8 cellular contexts compared by ENCODE assay signal in genomic region chr4:52713456-52713937, GRCh38. TPM values are rescaled to one million over a fixed set of nuclear protein-coding genes. Genes with fewer than 3 reads are reported as not detected.
DNase-seq lines count a peak whose midpoint lies in the region; ATAC-seq, FAIRE-seq and TF ChIP-seq lines count a peak whose summit lies in the region.

No MANE protein-coding gene starts in this region.

- DNase-seq in H7 (no peak), T-cell (no peak), fibroblast of villous mesenchyme (ENCODE audit: low read depth) (peak; percentile 19), glomerular visceral epithelial cell (ENCODE audit: extremely low spot score) (no peak), HTR-8/SVneo (ENCODE audit: insufficient read length, low spot score) (no peak), activated gamma-delta T cell treated with Interleukin-2 at 50 U/mL for 16 hours (no peak), OCI-M2 (lab: John Stamatoyannopoulos, UW; ENCODE audit: unreplicated experiment) (no peak)

- no peak for TF ChIP-seq CTCF in fibroblast of villous mesenchyme (IDR thresholded peaks at IDR 0.05; ENCODE audit: insufficient read depth, low read depth, low read length)

- no peaks in the 10 kb centered on the region for H3K9me3 ChIP-seq in skeletal muscle tissue (ENCODE audit: control insufficient read depth in 3 of 3, low read length in 3 of 3)

- peaks cover 21% of the 10 kb centered on the region for H3K36me3 Mint-ChIP-seq in T-cell

- POLR2A ChIA-PET in T-cell (lab: Charles Lee) = interaction anchor here (0.6 to 2.2 kb wide), 3 partner anchors 9 to 16 kb away, joined by 3 to 36 read pairs (median 14); no protein-coding TSS in a partner anchor

- no peak for FAIRE-seq in HTR-8/SVneo (lab: Jason Lieb, UNC)

- H3K27ac ChIP-seq in skeletal muscle tissue (ENCODE audit: low read depth, low read length) = no peak overlapping the region

- H3K36me3 ChIP-seq in H7 (replicated peaks; ENCODE audit: control insufficient read depth, insufficient read depth, low read length) (peaks cover 26% of the 10 kb centered on the region), skeletal muscle tissue (ENCODE audit: control insufficient read depth in 3 of 3, insufficient read depth in 3 of 3, low read length in 3 of 3) (peaks cover 3 to 8% (median 7%) of the 10 kb centered on the region in 3 donors)

- H3K27ac Mint-ChIP-seq in T-cell = peak overlapping the region; percentile 61 to 91

- ATAC-seq in T-cell (replicated peaks in 1 of 4) = no peak

- peak overlapping the region in 2 of 3 donors; percentile 51 to 83 for H3K9ac ChIP-seq in skeletal muscle tissue (ENCODE audit: low read depth in 1 of 3, low read length in 3 of 3)

- peak overlapping the region; percentile 89 for H3K4me3 ChIP-seq in H7 (ENCODE audit: insufficient read depth, low read depth, low read length)
- peak overlapping the region; percentile 78 for H3K4me3 ChIP-seq in fibroblast of villous mesenchyme (ENCODE audit: low read depth, low read length)
- peak overlapping the region; percentile 36 to 88 (median 83) for H3K4me3 ChIP-seq in skeletal muscle tissue (ENCODE audit: low read length in 3 of 3)

- no peaks in the 10 kb centered on the region for H3K9me3 Mint-ChIP-seq in T-cell

- H3K27me3 ChIP-seq in H7 (ENCODE audit: control insufficient read depth, insufficient read depth, low read length) = no peaks in the 10 kb centered on the region
- H3K27me3 ChIP-seq in skeletal muscle tissue (ENCODE audit: control insufficient read depth in 3 of 3, insufficient read depth in 3 of 3, low read length in 3 of 3) = no peaks in the 10 kb centered on the region

- no peaks in the 10 kb centered on the region for H3K27me3 Mint-ChIP-seq in T-cell

- peaks cover 13 to 17% (median 17%) of the 10 kb centered on the region in 3 donors for H3K4me1 ChIP-seq in skeletal muscle tissue (ENCODE audit: control insufficient read depth in 3 of 3, insufficient read depth in 3 of 3, low read length in 3 of 3)

- CTCF ChIA-PET in T-cell (lab: Charles Lee) = interaction anchor here (0.5 to 2.5 kb wide), 5 partner anchors 9 to 269 kb away, joined by 3 to 23 read pairs (median 4); no protein-coding TSS in a partner anchor

- H3K4me1 Mint-ChIP-seq in T-cell = peaks cover 36 to 55% (median 53%) of the 10 kb centered on the region in 3 donors

- peak overlapping the region; percentile 86 to 91 (median 90) for H3K4me3 Mint-ChIP-seq in T-cell

RNA-seq across cellular contexts. Expression of gene ERVMER34-1, which starts 37.7 kb away (rescaled TPM):
- total RNA-seq in H7 (2014; rRNA removed; shearing (Covaris generic)) = 3.4 and 5.1 TPM in 2 replicates
- total RNA-seq in T-cell (not detected), fibroblast of villous mesenchyme (under 0.01 and 0.32 TPM in 2 replicates), skeletal muscle tissue (0.52 TPM)

RNA-seq across cellular contexts. Expression of gene USP46, which starts 54.4 kb away (rescaled TPM):
- total RNA-seq in H7 (2014; rRNA removed; shearing (Covaris generic)) = 21.3 and 29.8 TPM in 2 replicates
- total RNA-seq in T-cell (10 to 100 TPM in 4 of 5 donors, 1 to 10 TPM in 1; 8.0 to 16.3 (median 12.6) TPM), fibroblast of villous mesenchyme (13.5 and 19.4 TPM in 2 replicates), skeletal muscle tissue (16.7 TPM)
